Comparison of ENCODE assay signal across 21 cellular contexts in the genomic region with DNA sequence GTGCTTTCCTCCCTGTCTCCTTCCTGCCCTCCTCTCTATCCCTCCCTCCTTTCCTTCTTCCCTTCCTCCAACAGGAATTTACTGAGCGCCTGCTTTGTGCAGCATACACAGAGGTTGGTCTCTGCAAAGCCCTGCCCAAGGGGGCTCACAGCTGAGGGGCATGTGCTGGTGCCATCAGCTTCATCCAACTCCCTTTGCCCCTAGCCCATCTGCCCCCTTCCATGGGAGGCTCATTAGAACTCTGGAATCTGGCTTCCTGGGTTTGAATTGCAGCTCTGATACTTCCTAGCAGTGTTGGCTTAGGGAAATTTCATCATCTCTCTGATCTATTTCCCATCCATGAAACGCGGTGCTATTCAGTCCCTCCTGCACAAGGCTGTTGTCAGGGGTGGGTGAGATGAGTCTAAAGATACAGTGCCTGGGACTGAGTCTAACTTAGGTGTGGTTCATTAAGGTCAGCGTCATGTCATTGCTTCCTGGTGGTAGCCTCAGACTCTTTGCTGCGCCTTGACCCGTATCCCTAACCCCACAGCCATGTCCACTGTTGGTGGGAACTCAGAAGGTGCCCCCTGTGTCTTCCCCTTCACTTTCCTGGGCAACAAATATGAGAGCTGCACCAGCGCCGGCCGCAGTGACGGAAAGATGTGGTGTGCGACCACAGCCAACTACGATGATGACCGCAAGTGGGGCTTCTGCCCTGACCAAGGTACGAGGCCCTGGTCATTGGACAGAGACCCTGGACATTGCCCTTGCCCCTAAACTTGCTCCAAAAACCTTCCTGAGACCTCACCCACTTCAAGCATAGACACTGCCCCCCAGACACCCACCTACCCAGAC. TPM values are rescaled to one million over a fixed set of nuclear protein-coding genes. Genes with fewer than 3 reads are reported as not detected.
DNase-seq lines count a peak whose midpoint lies in the region; ATAC-seq, FAIRE-seq and TF ChIP-seq lines count a peak whose summit lies in the region.
"Had no signal": no experiment of that assay in that cellular context is flagged by ENCODE, and none has a peak within 500 bp of the region (broad histone marks: within the 10 kb centered on the region; RNA-seq: fewer than 3 reads in every experiment).

No MANE protein-coding gene starts in this region.

- BruUV-seq in mammary epithelial cell (replicated peaks; lab: Mats Ljungman, UMichigan) (no TSS peak), endothelial cell of umbilical vein (replicated peaks; lab: Mats Ljungman, UMichigan) (no TSS peak)

- no peaks in the 10 kb centered on the region for H3K27me3 ChIP-seq in breast epithelium
- no peaks in the 10 kb centered on the region for H3K27me3 ChIP-seq in mammary epithelial cell (ENCODE audit: insufficient read depth, low read length)
- H3K27me3 ChIP-seq in endothelial cell of umbilical vein (ENCODE audit: control insufficient read depth in 2 of 2, insufficient read depth in 2 of 2, low read length in 2 of 2), result no peaks in the 10 kb centered on the region
- no peaks in the 10 kb centered on the region for H3K27me3 ChIP-seq in osteoblast (ENCODE audit: insufficient read depth, low read length)
- no peaks in the 10 kb centered on the region for H3K27me3 ChIP-seq in uterus
- no peaks in the 10 kb centered on the region for H3K27me3 ChIP-seq in heart right ventricle
- H3K27me3 ChIP-seq: BLaER1 treated with 17β-estradiol and CSF1 and Interleukin-3, amounts not matched to agents 10 nM and 100 nM; Peyer's patch had no signal

- CTCF ChIA-PET in mammary epithelial cell (lab: Charles Lee; ENCODE audit: low non-redundant PET) (no interaction called here), endothelial cell of umbilical vein (lab: Charles Lee) (interaction anchor here (1.2 to 3.0 kb wide), 4 partner anchors 11 to 24 kb away, joined by 3 to 13 read pairs (median 6); no protein-coding TSS in a partner anchor)

- H3K9me3 ChIP-seq in breast epithelium (no peaks in the 10 kb centered on the region), mammary epithelial cell (replicated peaks; ENCODE audit: insufficient read depth, low read length) (no peaks in the 10 kb centered on the region), endothelial cell of umbilical vein (replicated peaks; ENCODE audit: control insufficient read depth, insufficient read depth, low read length) (no peaks in the 10 kb centered on the region), osteoblast (ENCODE audit: low read depth, low read length) (no peaks in the 10 kb centered on the region), uterus (no peaks in the 10 kb centered on the region), heart right ventricle (no peaks in the 10 kb centered on the region)
- H3K9me3 ChIP-seq: HAP-1, Peyer's patch had no signal

- TF ChIP-seq CTCF in breast epithelium (IDR thresholded peaks at IDR 0.05) (no peak), mammary epithelial cell (conservative IDR thresholded peaks at IDR 0.05 in 1 of 2, IDR thresholded peaks at IDR 0.05 in 1 of 2; ENCODE audit: extremely low read depth in 1 of 2, insufficient read depth in 1 of 2, low read depth in 1 of 2, low read length in 2 of 2) (no peak), endothelial cell of umbilical vein (IDR thresholded peaks at IDR 0.05; ENCODE audit: extremely low read depth in 1 of 2, insufficient read depth in 1 of 2, low read depth in 1 of 2, low read length in 2 of 2) (no peak), osteoblast (IDR thresholded peaks at IDR 0.05; ENCODE audit: extremely low read depth, low read depth, low read length) (no peak), uterus (IDR thresholded peaks at IDR 0.05) (no peak), heart right ventricle (IDR thresholded peaks at IDR 0.05) (no peak)

- in situ Hi-C loops in mammary epithelial cell (cut with MboI; ENCODE audit: low sequenced_read_pairs in 2 of 2), result no loop called here

- peaks cover 5 to 14% of the 10 kb centered on the region in 2 donors for H3K9me3 Mint-ChIP-seq in stimulated activated naive CD8-positive, alpha-beta T cell treated with anti-CD3 and anti-CD28 coated beads, Interleukin-15, amount 100 ng/mL, for 72 hours

- H4K20me1 ChIP-seq in mammary epithelial cell (ENCODE audit: insufficient read depth, low read length) (no peaks in the 10 kb centered on the region), endothelial cell of umbilical vein (replicated peaks; ENCODE audit: control insufficient read depth, extremely low read depth, insufficient read depth, low read length) (no peaks in the 10 kb centered on the region), osteoblast (ENCODE audit: insufficient read depth, low read length) (peaks cover 4% of the 10 kb centered on the region)
- H4K20me1 ChIP-seq: BLaER1 treated with 17β-estradiol and CSF1 and Interleukin-3, amounts not matched to agents 10 nM and 100 nM had no signal

- peak overlapping the region in 1 of 2 donors; percentile 60 for H3K27ac Mint-ChIP-seq in stimulated activated naive CD8-positive, alpha-beta T cell treated with anti-CD3 and anti-CD28 coated beads, Interleukin-15, amount 100 ng/mL, for 72 hours
- H3K27ac Mint-ChIP-seq: CD4-positive, alpha-beta memory T cell had no signal

- H3K4me3 Mint-ChIP-seq in stimulated activated naive CD8-positive, alpha-beta T cell treated with anti-CD3 and anti-CD28 coated beads, Interleukin-15, amount 100 ng/mL, for 72 hours, result no peak overlapping the region
- H3K4me3 Mint-ChIP-seq: CD4-positive, alpha-beta memory T cell had no signal

- H3K36me3 ChIP-seq in breast epithelium, result no peaks in the 10 kb centered on the region
- no peaks in the 10 kb centered on the region for H3K36me3 ChIP-seq in mammary epithelial cell (ENCODE audit: insufficient read depth, low read length)
- peaks cover 52 to 78% of the 10 kb centered on the region in 2 experiments for H3K36me3 ChIP-seq in endothelial cell of umbilical vein (ENCODE audit: control insufficient read depth in 2 of 2, extremely low read depth in 1 of 2, insufficient read depth in 2 of 2, low read length in 2 of 2)
- H3K36me3 ChIP-seq in osteoblast (ENCODE audit: insufficient read depth, low read length), result peaks cover 97% of the 10 kb centered on the region
- H3K36me3 ChIP-seq in uterus, result no peaks in the 10 kb centered on the region
- peaks cover 0 to 69% (median 11%) of the 10 kb centered on the region in 9 donors for H3K36me3 ChIP-seq in heart right ventricle
- H3K36me3 ChIP-seq: HAP-1 had no signal

- no peak for ATAC-seq in heart right ventricle
- ATAC-seq in stimulated activated naive CD8-positive, alpha-beta T cell treated with anti-CD3 and anti-CD28 coated beads, Interleukin-15, amount 100 ng/mL, for 72 hours, result no peak
- ATAC-seq: GM12878 had no signal

- dilution Hi-C loops in mammary epithelial cell (cut with HindIII; ENCODE audit: low sequenced_read_pairs), result no loop called here
- dilution Hi-C loops in endothelial cell of umbilical vein (cut with MboI; ENCODE audit: extremely low pct_ligation_motif_present, low sequenced_read_pairs), result no loop called here

- H3K4me1 ChIP-seq in breast epithelium, result peaks cover 0 to 10% of the 10 kb centered on the region in 2 donors
- H3K4me1 ChIP-seq in mammary epithelial cell (ENCODE audit: insufficient read depth, low read length), result no peaks in the 10 kb centered on the region
- peaks cover 29% of the 10 kb centered on the region for H3K4me1 ChIP-seq in endothelial cell of umbilical vein (ENCODE audit: control insufficient read depth, extremely low read depth, insufficient read depth, low read length)
- H3K4me1 ChIP-seq in osteoblast (ENCODE audit: insufficient read depth, low read length), result peaks cover 61% of the 10 kb centered on the region
- peaks cover 2% of the 10 kb centered on the region in 2 donors for H3K4me1 ChIP-seq in uterus
- peaks cover 0 to 9% (median 0%) of the 10 kb centered on the region in 9 donors for H3K4me1 ChIP-seq in heart right ventricle
- H3K4me1 ChIP-seq: BLaER1 treated with 17β-estradiol and CSF1 and Interleukin-3, amounts not matched to agents 10 nM and 100 nM; HAP-1; Peyer's patch had no signal

- no peak overlapping the region for H3K4me2 ChIP-seq in mammary epithelial cell (ENCODE audit: insufficient read depth, low read depth, low read length)
- H3K4me2 ChIP-seq in endothelial cell of umbilical vein (ENCODE audit: insufficient read depth, low read length), result no peak overlapping the region
- no peak overlapping the region for H3K4me2 ChIP-seq in osteoblast (ENCODE audit: insufficient read depth, low read length)
- H3K4me2 ChIP-seq: BLaER1 treated with 17β-estradiol and CSF1 and Interleukin-3, amounts not matched to agents 10 nM and 100 nM had no signal

- POLR2A ChIA-PET in endothelial cell of umbilical vein (lab: Charles Lee), result no interaction called here

- peaks cover 6% of the 10 kb centered on the region for H3K27me3 Mint-ChIP-seq in stimulated activated naive CD8-positive, alpha-beta T cell treated with anti-CD3 and anti-CD28 coated beads, Interleukin-15, amount 100 ng/mL, for 72 hours

- no peak for TF ChIP-seq POLR2A in breast epithelium (IDR thresholded peaks at IDR 0.05)
- TF ChIP-seq POLR2A in endothelial cell of umbilical vein (IDR thresholded peaks at IDR 0.05; ENCODE audit: low read depth, low read length), result no peak
- TF ChIP-seq POLR2A in uterus (IDR thresholded peaks at IDR 0.05), result no peak

- DNase-seq in breast epithelium (ENCODE audit: low spot score in 2 of 2) (no peak), mammary epithelial cell (no peak), endothelial cell of umbilical vein (ENCODE audit: low read depth, low spot score) (no peak), osteoblast (ENCODE audit: insufficient read length, low spot score, missing footprints) (no peak), uterus (no peak), heart right ventricle (no peak), cerebellar cortex (ENCODE audit: low spot score) (no peak)
- no peak for DNase-seq in stimulated activated naive CD8-positive, alpha-beta T cell treated with anti-CD3 and anti-CD28 coated beads, Interleukin-15, amount 100 ng/mL, for 72 hours
- DNase-seq: ACHN; CD4-positive, alpha-beta memory T cell; DND-41; Kasumi-1; NCI-H1694; NCI-H446; NCI-H526 had no signal

- peak; percentile 15 for FAIRE-seq in endothelial cell of umbilical vein (lab: Jason Lieb, UNC)
- FAIRE-seq: GM12878 had no signal

- H3K4me3 ChIP-seq in breast epithelium (no peak overlapping the region), mammary epithelial cell (replicated peaks in 1 of 3; ENCODE audit: insufficient read depth in 1 of 3, low read depth in 2 of 3, low read length in 3 of 3) (no peak overlapping the region), endothelial cell of umbilical vein (replicated peaks in 1 of 3; ENCODE audit: insufficient read depth in 1 of 3, low read depth in 1 of 3, low read length in 3 of 3) (no peak overlapping the region), osteoblast (ENCODE audit: insufficient read depth, low read length) (no peak overlapping the region), uterus (no peak overlapping the region), heart right ventricle (no peak overlapping the region)
- H3K4me3 ChIP-seq: BLaER1 treated with 17β-estradiol and CSF1 and Interleukin-3, amounts not matched to agents 10 nM and 100 nM; GM12878; HAP-1; Peyer's patch had no signal

- peak overlapping the region; percentile 73 to 91 for H3K27ac ChIP-seq in breast epithelium
- no peak overlapping the region for H3K27ac ChIP-seq in mammary epithelial cell (ENCODE audit: insufficient read depth, low read depth, low read length)
- H3K27ac ChIP-seq in endothelial cell of umbilical vein (ENCODE audit: insufficient read depth, low read depth, low read length), result peak overlapping the region; percentile 49
- peak overlapping the region; percentile 97 for H3K27ac ChIP-seq in osteoblast (ENCODE audit: low read depth, low read length)
- peak overlapping the region; percentile 89 to 95 for H3K27ac ChIP-seq in uterus
- no peak overlapping the region for H3K27ac ChIP-seq in heart right ventricle
- H3K27ac ChIP-seq: 22Rv1; BLaER1 treated with 17β-estradiol and CSF1 and Interleukin-3, amounts not matched to agents 10 nM and 100 nM; Peyer's patch had no signal

- H3K4me1 Mint-ChIP-seq in stimulated activated naive CD8-positive, alpha-beta T cell treated with anti-CD3 and anti-CD28 coated beads, Interleukin-15, amount 100 ng/mL, for 72 hours, result no peaks in the 10 kb centered on the region
- H3K4me1 Mint-ChIP-seq: CD4-positive, alpha-beta memory T cell had no signal

- 95% methylated on average over 14 of the region's 14 CpGs for WGBS in mammary epithelial cell (ENCODE audit: low coverage, missing lambda C conversion rate)
- WGBS in heart right ventricle, 2 donors, result 92 to 94% methylated on average over 14 of the region's 14 CpGs

- no peaks in the 10 kb centered on the region for H3K79me2 ChIP-seq in mammary epithelial cell (ENCODE audit: insufficient read depth, low read length)
- peaks cover 5% of the 10 kb centered on the region for H3K79me2 ChIP-seq in endothelial cell of umbilical vein (ENCODE audit: control insufficient read depth, insufficient read depth, low read length)
- H3K79me2 ChIP-seq in osteoblast (ENCODE audit: insufficient read depth, low read length), result peaks cover 72% of the 10 kb centered on the region

- no peaks in the 10 kb centered on the region for H3K9me1 ChIP-seq in endothelial cell of umbilical vein (replicated peaks; ENCODE audit: control insufficient read depth, extremely low read depth, insufficient read depth, low read length)

- intact Hi-C loops in breast epithelium (cut with DNase I; ENCODE audit: low total_unique reads), result no loop called here
- intact Hi-C loops in mammary epithelial cell (cut with micrococcal nuclease), result no loop called here
- intact Hi-C loops in endothelial cell of umbilical vein (cut with micrococcal nuclease), result no loop called here
- intact Hi-C loops in uterus (cut with DNase I; ENCODE audit: low total_unique reads), result no loop called here
- intact Hi-C loops in heart right ventricle (cut with DNase I), result no loop called here

- no peak overlapping the region for H2AFZ ChIP-seq in mammary epithelial cell (ENCODE audit: low read depth, low read length)
- no peak overlapping the region for H2AFZ ChIP-seq in endothelial cell of umbilical vein (ENCODE audit: low read depth, low read length)
- H2AFZ ChIP-seq in osteoblast (ENCODE audit: low read length), result no peak overlapping the region

- H3K9ac ChIP-seq in mammary epithelial cell (ENCODE audit: insufficient read depth, low read length) (no peak overlapping the region), endothelial cell of umbilical vein (replicated peaks; ENCODE audit: extremely low read depth, insufficient read depth, low read length) (no peak overlapping the region)
- H3K9ac ChIP-seq: BLaER1 treated with 17β-estradiol and CSF1 and Interleukin-3, amounts not matched to agents 10 nM and 100 nM had no signal

RNA-seq across cellular contexts. Expression of a gene that starts 10.3 kb away (rescaled TPM):
- total RNA-seq in breast epithelium (1,000 to 10,000 TPM in 1 of 3 donors, 100 to 1,000 TPM in 2; 113 to 1,485 (median 459) TPM), mammary epithelial cell (10 to 100 TPM; 18.2 to 68.2 TPM), endothelial cell of umbilical vein (768 and 771 TPM in 2 replicates), osteoblast (2,094 and 2,259 TPM in 2 replicates), uterus (100 to 1,000 TPM; 130 to 578 (median 324) TPM), heart right ventricle (100 to 1,000 TPM in 5 of 10 donors, 10 to 100 TPM in 5; 42.3 to 157 (median 88.0) TPM)
- polyA plus RNA-seq in mammary epithelial cell (24.9 TPM), endothelial cell of umbilical vein (1,508 and 1,752 TPM in 2 replicates), heart right ventricle (100 to 1,000 TPM in 1 of 2 donors, 10 to 100 TPM in 1; 36.1 to 119 TPM)
- polyA minus RNA-seq in mammary epithelial cell (35.5 TPM), endothelial cell of umbilical vein (2,105 and 2,998 TPM in 2 replicates)
- 1,169 and 1,214 TPM in 2 replicates for polyA plus RNA-seq in endothelial cell of umbilical vein (2011; cell fraction: cytosol; rRNA removed)
- 586 and 676 TPM in 2 replicates for polyA plus RNA-seq in endothelial cell of umbilical vein (2011; cell fraction: nucleus; rRNA removed)
- 770 and 1,141 TPM in 2 replicates for polyA plus RNA-seq in endothelial cell of umbilical vein (2012)
- not detected for polyA minus RNA-seq in endothelial cell of umbilical vein (2011; cell fraction: cytosol; rRNA and poly(A)+ RNA removed)
- 363 and 414 TPM in 2 replicates for polyA minus RNA-seq in endothelial cell of umbilical vein (2011; cell fraction: nucleus; rRNA and poly(A)+ RNA removed)
- polyA plus RNA-seq: CD4-positive, alpha-beta memory T cell had no signal

RNA-seq across cellular contexts. Expression of a gene that starts 19.5 kb away (rescaled TPM):
- total RNA-seq in breast epithelium (10 to 100 TPM; 12.3 to 35.9 (median 24.3) TPM), mammary epithelial cell (100 to 1,000 TPM in 1 of 2 donors, 10 to 100 TPM in 1; 50.5 to 173 TPM), endothelial cell of umbilical vein (72.9 and 79.1 TPM in 2 replicates), osteoblast (19.4 and 23.5 TPM in 2 replicates), uterus (10 to 100 TPM; 28.8 to 52.9 (median 36.3) TPM), heart right ventricle (10 to 100 TPM in 1 of 10 donors, 1 to 10 TPM in 9; 4.7 to 10.9 (median 7.0) TPM)
- polyA plus RNA-seq in mammary epithelial cell (32.4 TPM), endothelial cell of umbilical vein (53.2 and 64.5 TPM in 2 replicates), heart right ventricle (1 to 10 TPM; 4.0 to 8.1 TPM)
- polyA minus RNA-seq in mammary epithelial cell (109 TPM), endothelial cell of umbilical vein (141 and 155 TPM in 2 replicates)
- 42.0 and 42.3 TPM in 2 replicates for polyA plus RNA-seq in endothelial cell of umbilical vein (2011; cell fraction: cytosol; rRNA removed)
- 145 and 154 TPM in 2 replicates for polyA plus RNA-seq in endothelial cell of umbilical vein (2011; cell fraction: nucleus; rRNA removed)
- polyA plus RNA-seq in endothelial cell of umbilical vein (2012), result 55.1 and 64.7 TPM in 2 replicates
- 2.2 TPM for polyA minus RNA-seq in endothelial cell of umbilical vein (2011; cell fraction: cytosol; rRNA and poly(A)+ RNA removed)
- polyA minus RNA-seq in endothelial cell of umbilical vein (2011; cell fraction: nucleus; rRNA and poly(A)+ RNA removed), result 161 and 183 TPM in 2 replicates
- total RNA-seq: GM12878, OCI-LY7 had no signal
- polyA plus RNA-seq: CD4-positive, alpha-beta memory T cell had no signal

Comparison
In these comparisons a context has a peak if more than half of its experiments do, and no peak if none do; other contexts are left out.
1. H3K27ac ChIP-seq: peak in breast epithelium (2 of 2), endothelial cell of umbilical vein (single experiment), osteoblast (single experiment) and uterus (2 of 2); none in mammary epithelial cell (single experiment) and heart right ventricle (0 of 10).